Comparison of ENCODE assay signal across 14 cellular contexts in the genomic region with DNA sequence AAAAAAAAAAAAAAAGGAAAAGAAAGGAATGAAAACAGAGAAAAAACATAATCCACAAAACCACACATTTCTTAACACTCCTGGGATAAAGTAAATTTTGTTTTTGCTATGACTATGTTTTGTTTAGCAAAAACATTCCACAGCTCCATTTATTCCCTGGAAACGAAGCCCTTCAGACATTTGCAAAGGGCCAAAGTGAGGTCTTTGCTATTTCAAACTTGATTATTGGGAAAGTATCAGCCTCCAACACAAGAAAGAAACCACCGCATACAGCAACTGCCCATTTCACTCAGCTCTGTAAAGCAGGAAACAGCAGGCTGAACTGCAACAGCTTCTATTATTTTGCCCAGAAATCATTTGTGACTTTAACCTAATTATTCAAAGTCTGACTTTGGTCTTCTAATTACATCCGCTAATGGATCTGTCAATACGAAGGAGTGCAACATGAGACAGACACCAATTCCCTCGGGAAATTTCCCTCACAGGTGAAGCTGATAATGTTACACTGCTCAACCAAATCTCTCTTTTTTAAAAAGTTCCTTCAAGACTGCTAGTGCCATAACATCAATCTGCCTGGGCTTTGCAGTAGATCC.
DNase-seq lines count a peak whose midpoint lies in the region; ATAC-seq and TF ChIP-seq lines count a peak whose summit lies in the region.
"Had no signal": no experiment of that assay in that cellular context is flagged by ENCODE, and none has a peak within 500 bp of the region (broad histone marks: within the 10 kb centered on the region; RNA-seq: fewer than 3 reads in every experiment).

No MANE protein-coding gene starts in this region.

- H3K4ac ChIP-seq in mesenchymal stem cell (ENCODE audit: low read depth in 1 of 2, low read length in 2 of 2) = no peak overlapping the region

- peaks cover 4% of the 10 kb centered on the region for H3K36me3 ChIP-seq in CD4-positive, CD25-positive, alpha-beta regulatory T cell (ENCODE audit: control insufficient read depth, insufficient read depth, low read length)
- H3K36me3 ChIP-seq in SU-DHL-6 (ENCODE audit: low read length) (peaks cover 14% of the 10 kb centered on the region), mesenchymal stem cell (ENCODE audit: control insufficient read depth in 1 of 2, insufficient read depth in 2 of 2, low read depth in 1 of 2, low read length in 2 of 2) (peaks cover 0 to 3% of the 10 kb centered on the region in 2 experiments)

- H3K18ac ChIP-seq in mesenchymal stem cell (ENCODE audit: low read depth in 1 of 2, low read length in 2 of 2) = no peak overlapping the region

- ATAC-seq in CD4-positive, CD25-positive, alpha-beta regulatory T cell (ENCODE audit: low read depth in 2 of 2) = no peak
- ATAC-seq in HG03354 (IDR thresholded peaks at IDR 0.05; ENCODE audit: poor library complexity, severe bottlenecking, unreplicated experiment) = no peak
- no peak for ATAC-seq in activated naive CD4-positive, alpha-beta T cell treated with anti-CD3 and anti-CD28 coated beads, Interleukin-2, amount 50 U/mL, for 72 hours
- ATAC-seq: HCT116 had no signal

- peak overlapping the region in 2 of 3 donors; percentile 50 to 75 for H3K27ac Mint-ChIP-seq in CD4-positive, CD25-positive, alpha-beta regulatory T cell
- H3K27ac Mint-ChIP-seq in activated naive CD4-positive, alpha-beta T cell treated with anti-CD3 and anti-CD28 coated beads, Interleukin-2, amount 50 U/mL, for 72 hours = no peak overlapping the region
- H3K27ac Mint-ChIP-seq: activated T-cell treated with anti-CD3 and anti-CD28 coated beads, Interleukin-2, amount 50 U/mL, for 24 hours; CD4-positive, alpha-beta memory T cell; dendritic cell treated with granulocyte-macrophage colony-stimulating factor and Interleukin-4, amounts not matched to agents 40 ng/mL and 50 ng/mL, for 4 days had no signal

- H3K4me1 Mint-ChIP-seq in CD4-positive, CD25-positive, alpha-beta regulatory T cell = peaks cover 37 to 53% (median 40%) of the 10 kb centered on the region in 4 donors

- H3K14ac ChIP-seq in mesenchymal stem cell (ENCODE audit: low read length in 2 of 2) = no peak overlapping the region

- no peak overlapping the region for H2BK5ac ChIP-seq in mesenchymal stem cell (ENCODE audit: low read depth, low read length, poor library complexity, severe bottlenecking)

- no peaks in the 10 kb centered on the region for H3K4me1 ChIP-seq in CD4-positive, CD25-positive, alpha-beta regulatory T cell (ENCODE audit: control insufficient read depth, insufficient read depth, low read length, poor library complexity, severe bottlenecking)
- H3K4me1 ChIP-seq in mesenchymal stem cell (ENCODE audit: control insufficient read depth, insufficient read depth, low read depth, low read length) = peaks cover 2% of the 10 kb centered on the region

- H3K9ac ChIP-seq in SU-DHL-6 (ENCODE audit: low read length) (peak overlapping the region; percentile 53), mesenchymal stem cell (ENCODE audit: low read length) (peak overlapping the region; percentile 41)

- H3K4me2 ChIP-seq in SU-DHL-6 (ENCODE audit: low read depth, low read length, poor library complexity, severe bottlenecking) = peak overlapping the region; percentile 69
- no peak overlapping the region for H3K4me2 ChIP-seq in mesenchymal stem cell (ENCODE audit: low read length, poor library complexity, severe bottlenecking)

- no peak overlapping the region for H4K91ac ChIP-seq in mesenchymal stem cell (ENCODE audit: low read length)

- 42% methylated on average over 5 of the region's 5 CpGs for WGBS in mesenchymal stem cell

- peaks cover 9% of the 10 kb centered on the region for H3K36me3 Mint-ChIP-seq in CD4-positive, CD25-positive, alpha-beta regulatory T cell
- peaks cover 10 to 47% of the 10 kb centered on the region in 2 donors for H3K36me3 Mint-ChIP-seq in activated naive CD4-positive, alpha-beta T cell treated with anti-CD3 and anti-CD28 coated beads, Interleukin-2, amount 50 U/mL, for 72 hours

- H3K79me2 ChIP-seq in SU-DHL-6 (ENCODE audit: insufficient read depth, low read length) = peaks cover 92% of the 10 kb centered on the region

- H3K9me3 ChIP-seq in CD4-positive, CD25-positive, alpha-beta regulatory T cell (ENCODE audit: control insufficient read depth in 2 of 2, low read length in 2 of 2) = no peaks in the 10 kb centered on the region
- H3K9me3 ChIP-seq in SU-DHL-6 (ENCODE audit: insufficient read depth, low read length) (no peaks in the 10 kb centered on the region), mesenchymal stem cell (ENCODE audit: control insufficient read depth, low read length) (no peaks in the 10 kb centered on the region)

- peaks cover 96% of the 10 kb centered on the region for H3F3A ChIP-seq in SU-DHL-6 (ENCODE audit: insufficient read depth)

- no peak overlapping the region for H3K27ac ChIP-seq in CD4-positive, CD25-positive, alpha-beta regulatory T cell (ENCODE audit: insufficient read depth, low read length, poor library complexity, severe bottlenecking)
- peak overlapping the region; percentile 100 for H3K27ac ChIP-seq in SU-DHL-6 (ENCODE audit: low read depth, low read length)
- H3K27ac ChIP-seq in mesenchymal stem cell (ENCODE audit: low read length, poor library complexity, severe bottlenecking) = peak overlapping the region; percentile 5
- H3K27ac ChIP-seq: HL-60 had no signal

- H2BK12ac ChIP-seq in mesenchymal stem cell (ENCODE audit: low read length in 2 of 2) = no peak overlapping the region

- DNase-seq in CD4-positive, CD25-positive, alpha-beta regulatory T cell = no peak
- peak; percentile 83 for DNase-seq in NCI-H1105 treated with DMSO at 0.1 percent for 48 hours (lab: John Stamatoyannopoulos, UW)
- peak; percentile 73 for DNase-seq in mesenchymal stem cell
- DNase-seq in activated naive CD4-positive, alpha-beta T cell treated with anti-CD3 and anti-CD28 coated beads, Interleukin-2, amount 50 U/mL, for 72 hours (ENCODE audit: low spot score in 2 of 2) = no peak
- no peak for DNase-seq in stimulated activated CD4-positive, alpha-beta T cell treated with anti-CD3 and anti-CD28 coated beads, Interleukin-2, amount 100 ng/mL, for 24 hours
- DNase-seq in Kasumi-1 (lab: John Stamatoyannopoulos, UW) = no peak
- DNase-seq: activated T-cell treated with anti-CD3 and anti-CD28 coated beads, Interleukin-2, amount 50 U/mL, for 24 hours; CD4-positive, alpha-beta memory T cell; NCI-H226 had no signal

- no peak overlapping the region for H2BK120ac ChIP-seq in mesenchymal stem cell (ENCODE audit: low read depth, low read length)

- no peak overlapping the region for H3K4me3 Mint-ChIP-seq in CD4-positive, CD25-positive, alpha-beta regulatory T cell
- H3K4me3 Mint-ChIP-seq: activated T-cell treated with anti-CD3 and anti-CD28 coated beads, Interleukin-2, amount 50 U/mL, for 24 hours; CD4-positive, alpha-beta memory T cell; dendritic cell treated with granulocyte-macrophage colony-stimulating factor and Interleukin-4, amounts not matched to agents 40 ng/mL and 50 ng/mL, for 4 days had no signal

- no peak overlapping the region for H3K23ac ChIP-seq in mesenchymal stem cell (ENCODE audit: low read length in 2 of 2)

- H2AK5ac ChIP-seq in mesenchymal stem cell (ENCODE audit: low read length, severe bottlenecking) = no peak overlapping the region

- no peaks in the 10 kb centered on the region for H4K20me1 ChIP-seq in SU-DHL-6 (ENCODE audit: low read depth, low read length)

- no peak overlapping the region for H3K4me3 ChIP-seq in CD4-positive, CD25-positive, alpha-beta regulatory T cell (ENCODE audit: low read depth, low read length)
- H3K4me3 ChIP-seq in SU-DHL-6 (ENCODE audit: insufficient read depth, low read length, poor library complexity, severe bottlenecking) = peak overlapping the region; percentile 7
- no peak overlapping the region for H3K4me3 ChIP-seq in mesenchymal stem cell (ENCODE audit: insufficient read depth in 1 of 2, low read depth in 1 of 2, low read length in 2 of 2)

- no peaks in the 10 kb centered on the region for H3K9me3 Mint-ChIP-seq in CD4-positive, CD25-positive, alpha-beta regulatory T cell
- no peaks in the 10 kb centered on the region for H3K9me3 Mint-ChIP-seq in activated naive CD4-positive, alpha-beta T cell treated with anti-CD3 and anti-CD28 coated beads, Interleukin-2, amount 50 U/mL, for 72 hours
- H3K9me3 Mint-ChIP-seq: activated T-cell treated with anti-CD3 and anti-CD28 coated beads, Interleukin-2, amount 50 U/mL, for 24 hours; CD4-positive, alpha-beta memory T cell; dendritic cell treated with granulocyte-macrophage colony-stimulating factor and Interleukin-4, amounts not matched to agents 40 ng/mL and 50 ng/mL, for 4 days had no signal

- H3K27me3 Mint-ChIP-seq in CD4-positive, CD25-positive, alpha-beta regulatory T cell = no peaks in the 10 kb centered on the region
- H3K27me3 Mint-ChIP-seq: activated T-cell treated with anti-CD3 and anti-CD28 coated beads, Interleukin-2, amount 50 U/mL, for 24 hours; CD4-positive, alpha-beta memory T cell; dendritic cell treated with granulocyte-macrophage colony-stimulating factor and Interleukin-4, amounts not matched to agents 40 ng/mL and 50 ng/mL, for 4 days had no signal

- H3K27me3 ChIP-seq in CD4-positive, CD25-positive, alpha-beta regulatory T cell (ENCODE audit: control insufficient read depth, insufficient read depth, low read length) = no peaks in the 10 kb centered on the region
- H3K27me3 ChIP-seq in SU-DHL-6 (ENCODE audit: low read length) = no peaks in the 10 kb centered on the region
- H3K27me3 ChIP-seq in mesenchymal stem cell (ENCODE audit: control insufficient read depth in 1 of 2, insufficient read depth in 1 of 2, low read length in 2 of 2) = no peaks in the 10 kb centered on the region

- no peak overlapping the region for H2AFZ ChIP-seq in SU-DHL-6 (ENCODE audit: low read depth, low read length, severe bottlenecking)
- no peak overlapping the region for H2AFZ ChIP-seq in mesenchymal stem cell (ENCODE audit: low read depth, low read length)

- no peak for TF ChIP-seq CTCF in SU-DHL-6 (IDR thresholded peaks at IDR 0.05; ENCODE audit: insufficient read depth, low read length, poor library complexity, severe bottlenecking)

- H4K8ac ChIP-seq in mesenchymal stem cell (ENCODE audit: low read length) = no peak overlapping the region

- H3K9me2 ChIP-seq in SU-DHL-6 (replicated peaks; ENCODE audit: insufficient read depth, low read length) = no peaks in the 10 kb centered on the region

- no peak overlapping the region for H2BK15ac ChIP-seq in mesenchymal stem cell (ENCODE audit: low read depth, poor library complexity, severe bottlenecking)

- peaks cover 24% of the 10 kb centered on the region for H3K79me1 ChIP-seq in mesenchymal stem cell (replicated peaks; ENCODE audit: low read length, poor library complexity, severe bottlenecking)

Comparison
In these comparisons a context has a peak if more than half of its experiments do, and no peak if none do; other contexts are left out.
1. DNase-seq: peak in NCI-H1105 treated with DMSO at 0.1 percent for 48 hours (single experiment) and mesenchymal stem cell (single experiment); none in CD4-positive, CD25-positive, alpha-beta regulatory T cell (0 of 3), activated naive CD4-positive, alpha-beta T cell treated with anti-CD3 and anti-CD28 coated beads, Interleukin-2, amount 50 U/mL, for 72 hours (0 of 2), stimulated activated CD4-positive, alpha-beta T cell treated with anti-CD3 and anti-CD28 coated beads, Interleukin-2, amount 100 ng/mL, for 24 hours (0 of 2) and Kasumi-1 (0 of 2).
2. H3K27ac Mint-ChIP-seq: peak in CD4-positive, CD25-positive, alpha-beta regulatory T cell (2 of 3); none in activated naive CD4-positive, alpha-beta T cell treated with anti-CD3 and anti-CD28 coated beads, Interleukin-2, amount 50 U/mL, for 72 hours (0 of 2).